ENCODE assay signal across 34 cellular contexts in the genomic region with DNA sequence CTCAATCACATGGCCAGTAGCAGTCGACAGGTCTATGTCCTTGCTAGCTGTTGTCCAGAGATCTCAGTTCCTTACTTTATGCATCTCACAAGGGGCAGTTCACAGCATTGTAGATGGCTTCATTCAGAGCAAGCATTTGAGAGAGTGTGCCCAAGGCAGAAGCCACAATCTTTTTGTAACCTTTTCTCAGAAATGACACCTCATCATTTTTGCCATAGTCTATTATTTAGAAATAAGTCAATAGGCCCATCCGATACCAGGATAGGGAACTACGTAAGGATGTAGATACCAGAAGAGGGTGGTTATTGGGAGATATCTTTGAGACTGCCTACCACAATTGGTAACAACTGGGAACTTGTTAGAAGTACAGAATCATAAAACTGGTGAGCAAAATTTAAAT. TPM values are rescaled to one million over a fixed set of nuclear protein-coding genes. Genes with fewer than 3 reads are reported as not detected.
DNase-seq lines count a peak whose midpoint lies in the region; ATAC-seq, FAIRE-seq and TF ChIP-seq lines count a peak whose summit lies in the region.
"Had no signal": no experiment of that assay in that cellular context is flagged by ENCODE, and none has a peak within 500 bp of the region (broad histone marks: within the 10 kb centered on the region; RNA-seq: fewer than 3 reads in every experiment).

No MANE protein-coding gene starts in this region.

- no peak overlapping the region for H3K4me2 ChIP-seq in astrocyte (ENCODE audit: low read length)
- H3K4me2 ChIP-seq: hepatocyte had no signal

- H3K27me3 Mint-ChIP-seq in astrocyte (ENCODE audit: low read depth, unreplicated experiment) (no peaks in the 10 kb centered on the region), osteocyte (ENCODE audit: unreplicated experiment) (no peaks in the 10 kb centered on the region)
- H3K27me3 Mint-ChIP-seq: activated B cell treated with CpG ODN at 0.5 μM for 24 hours; activated T-cell treated with anti-CD3 and anti-CD28 coated beads, Interleukin-2, amount 50 U/mL, for 24 hours had no signal

- WGBS in gastroesophageal sphincter (ENCODE audit: low coverage in 1 of 2), 2 donors: 93 to 100% methylated on average over 2 of the region's 3 CpGs

- H2AFZ ChIP-seq in astrocyte (ENCODE audit: low read depth, low read length): no peak overlapping the region
- H2AFZ ChIP-seq: hepatocyte, parathyroid adenoma had no signal

- no peak for TF ChIP-seq EP300 in gastroesophageal sphincter (IDR thresholded peaks at IDR 0.05)

- no peaks in the 10 kb centered on the region for H3K27me3 ChIP-seq in astrocyte (ENCODE audit: insufficient read depth, low read length)
- no peaks in the 10 kb centered on the region for H3K27me3 ChIP-seq in gastroesophageal sphincter
- H3K27me3 ChIP-seq: ascending aorta, esophagus squamous epithelium, hepatocyte, spleen had no signal

- H3K36me3 Mint-ChIP-seq in astrocyte (ENCODE audit: low read depth, unreplicated experiment) (peaks cover 9% of the 10 kb centered on the region), osteocyte (ENCODE audit: unreplicated experiment) (peaks cover 36% of the 10 kb centered on the region)

- H3K4me1 Mint-ChIP-seq in astrocyte (ENCODE audit: low read depth, unreplicated experiment) (peaks cover 26% of the 10 kb centered on the region), osteocyte (ENCODE audit: unreplicated experiment) (peaks cover 65% of the 10 kb centered on the region)
- H3K4me1 Mint-ChIP-seq: activated B cell treated with CpG ODN at 0.5 μM for 24 hours had no signal

- no peaks in the 10 kb centered on the region for H3K9me3 ChIP-seq in astrocyte (ENCODE audit: insufficient read depth, low read depth, low read length)
- no peaks in the 10 kb centered on the region for H3K9me3 ChIP-seq in gastroesophageal sphincter
- H3K9me3 ChIP-seq: ascending aorta, esophagus squamous epithelium, thoracic aorta had no signal

- ATAC-seq in gastroesophageal sphincter (no peak), GM18511 (IDR thresholded peaks at IDR 0.05; ENCODE audit: unreplicated experiment) (no peak), GM21515 (IDR thresholded peaks at IDR 0.05; ENCODE audit: unreplicated experiment) (no peak)
- ATAC-seq: K562; PC-3; SK-N-SH treated with all-trans-retinoic acid at 6 μM for 48 hours; stimulated activated naive CD8-positive, alpha-beta T cell treated with anti-CD3 and anti-CD28 coated beads, Interleukin-15, Interleukin-2, amounts not matched to agents 100 U/mL and 50 U/mL, for 24 hours had no signal

- FAIRE-seq in astrocyte (lab: Jason Lieb, UNC): no peak
- FAIRE-seq: K562 had no signal

- H3K27ac Mint-ChIP-seq in astrocyte (ENCODE audit: unreplicated experiment): peak overlapping the region; percentile 77
- H3K27ac Mint-ChIP-seq in osteocyte (ENCODE audit: unreplicated experiment): peak overlapping the region; percentile 82
- H3K27ac Mint-ChIP-seq: activated B cell treated with CpG ODN at 0.5 μM for 24 hours; activated T-cell treated with anti-CD3 and anti-CD28 coated beads, Interleukin-2, amount 50 U/mL, for 24 hours; T-helper 1 cell treated with Interleukin-12 subunit alpha and Interleukin-12 subunit beta and Interleukin-4 antibody, amounts not matched to agents 30 μg/mL and 1 μg/mL, for 36 hours had no signal

- TF ChIP-seq CTCF in astrocyte (IDR thresholded peaks at IDR 0.05; ENCODE audit: insufficient read depth, low read depth, low read length): no peak
- no peak for TF ChIP-seq CTCF in gastroesophageal sphincter (IDR thresholded peaks at IDR 0.05)
- TF ChIP-seq CTCF in osteocyte (IDR thresholded peaks at IDR 0.05): no peak

- no peaks in the 10 kb centered on the region for H4K20me1 ChIP-seq in astrocyte (ENCODE audit: insufficient read depth, low read length)

- peaks cover 3% of the 10 kb centered on the region for H3K9me3 Mint-ChIP-seq in astrocyte (ENCODE audit: unreplicated experiment)
- H3K9me3 Mint-ChIP-seq in osteocyte (ENCODE audit: unreplicated experiment): peaks cover 17% of the 10 kb centered on the region
- H3K9me3 Mint-ChIP-seq: activated B cell treated with CpG ODN at 0.5 μM for 24 hours had no signal

- no peak overlapping the region for H3K27ac ChIP-seq in astrocyte (ENCODE audit: low read depth, low read length)
- peak overlapping the region; percentile 9 to 73 (median 12) for H3K27ac ChIP-seq in gastroesophageal sphincter
- H3K27ac ChIP-seq: hepatocyte, parathyroid adenoma, spleen had no signal

- no peak overlapping the region for H3K9ac ChIP-seq in astrocyte (ENCODE audit: low read length)
- H3K9ac ChIP-seq: parathyroid adenoma had no signal

- DNase-seq in astrocyte (ENCODE audit: low read depth) (no peak), osteocyte (ENCODE audit: extremely low spot score, unreplicated experiment) (no peak), NCI-H146 treated with DMSO at 0.1 percent for 48 hours (lab: John Stamatoyannopoulos, UW; ENCODE audit: unreplicated experiment) (no peak)
- no peak for DNase-seq in activated T-cell treated with anti-CD3 and anti-CD28 coated beads, Interleukin-2, amount 50 U/mL, for 48 hours
- DNase-seq: activated B cell treated with CpG ODN at 0.5 μM for 24 hours; activated CD4-positive, alpha-beta T cell treated with anti-CD3 and anti-CD28 coated beads, Interleukin-2, amount 50 U/mL, for 1 hour; activated gamma-delta T cell treated with Interleukin-2 at 50 U/mL for 16 hours; activated T-cell treated with anti-CD3 and anti-CD28 coated beads, Interleukin-2, amount 50 U/mL, for 24 hours; C1 segment of cervical spinal cord; central memory CD4-positive, alpha-beta T cell; COR-L47; esophagus squamous epithelium; GOT3; NCI-H1092 treated with DMSO at 0.1 percent for 48 hours; NCI-H2029; NCI-H2227 treated with DMSO at 0.1 percent for 48 hours; NCI-H69; PC-3; Right ventricle myocardium superior; spleen; stimulated activated CD4-positive, alpha-beta T cell treated with anti-CD3 and anti-CD28 coated beads, Interleukin-2, amount 100 ng/mL, for 24 hours; stimulated activated naive CD8-positive, alpha-beta T cell treated with anti-CD3 and anti-CD28 coated beads, Interleukin-15, Interleukin-2, amounts not matched to agents 100 U/mL and 50 U/mL, for 24 hours had no signal

- H3K4me1 ChIP-seq in astrocyte (ENCODE audit: insufficient read depth, low read length) (peaks cover 16% of the 10 kb centered on the region), gastroesophageal sphincter (peaks cover 10 to 61% (median 15%) of the 10 kb centered on the region in 3 donors)
- H3K4me1 ChIP-seq: parathyroid adenoma had no signal

- H3K79me2 ChIP-seq in astrocyte (ENCODE audit: insufficient read depth, low read length): no peaks in the 10 kb centered on the region
- H3K79me2 ChIP-seq: parathyroid adenoma had no signal

- H3K4me3 ChIP-seq in astrocyte (ENCODE audit: insufficient read depth, low read depth, low read length) (no peak overlapping the region), gastroesophageal sphincter (no peak overlapping the region)
- H3K4me3 ChIP-seq: ascending aorta, esophagus squamous epithelium, hepatocyte, K562, lung, spleen, thoracic aorta had no signal

- TF ChIP-seq POLR2A in gastroesophageal sphincter (IDR thresholded peaks at IDR 0.05): no peak

- no peaks in the 10 kb centered on the region for H3K36me3 ChIP-seq in astrocyte (ENCODE audit: insufficient read depth, low read length)
- no peaks in the 10 kb centered on the region for H3K36me3 ChIP-seq in gastroesophageal sphincter
- H3K36me3 ChIP-seq: ascending aorta, esophagus squamous epithelium, spleen, thoracic aorta had no signal

- no peak overlapping the region for H3K4me3 Mint-ChIP-seq in astrocyte (ENCODE audit: unreplicated experiment)
- H3K4me3 Mint-ChIP-seq in osteocyte (ENCODE audit: unreplicated experiment): no peak overlapping the region
- H3K4me3 Mint-ChIP-seq: activated B cell treated with CpG ODN at 0.5 μM for 24 hours; activated T-cell treated with anti-CD3 and anti-CD28 coated beads, Interleukin-2, amount 50 U/mL, for 24 hours; T-helper 1 cell treated with Interleukin-12 subunit alpha and Interleukin-12 subunit beta and Interleukin-4 antibody, amounts not matched to agents 30 μg/mL and 1 μg/mL, for 36 hours had no signal

RNA-seq across cellular contexts. Expression of a gene that starts 37.1 kb away (rescaled TPM):
- total RNA-seq in astrocyte: 9.0 and 13.3 TPM in 2 replicates
- 10 to 100 TPM; 13.7 to 29.6 (median 22.7) TPM for total RNA-seq in gastroesophageal sphincter
- 46.3 and 49.8 TPM in 2 replicates for total RNA-seq in osteocyte
- total RNA-seq: activated B cell treated with CpG ODN at 0.5 μM for 24 hours, G401 had no signal
